36 cellular contexts compared by ENCODE assay signal in genomic region chr14:104471114-104471513, GRCh38.
"Had no signal": no experiment of that assay in that cellular context is flagged by ENCODE, and none has a peak within 500 bp of the region (broad histone marks: within the 10 kb centered on the region; RNA-seq: fewer than 3 reads in every experiment).

No MANE protein-coding gene starts in this region.

- H3K27me3 Mint-ChIP-seq: activated CD4-positive, alpha-beta T cell treated with anti-CD3 and anti-CD28 coated beads, Interleukin-2, amount 10 ng/mL, durations not matched to agents 24 days and 14 days; activated CD8-positive, alpha-beta T cell treated with anti-CD3 and anti-CD28 coated beads for 36 hours; activated naive CD4-positive, alpha-beta T cell treated with anti-CD3 and anti-CD28 coated beads, Interleukin-2, amount 50 U/mL, for 24 hours had no signal

- ATAC-seq: activated CD8-positive, alpha-beta T cell treated with anti-CD3 and anti-CD28 coated beads for 36 hours; activated naive CD8-positive, alpha-beta T cell treated with anti-CD3 and anti-CD28 coated beads, Interleukin-2, amount 50 U/mL, for 24 hours; activated T-cell treated with anti-CD3 and anti-CD28 coated beads, Interleukin-2, amount 50 U/mL, for 4 hours; activated T-cell treated with anti-CD3 and anti-CD28 coated beads, Interleukin-2, amount 50 U/mL, for 72 hours had no signal

- H3K9me3 Mint-ChIP-seq: activated B cell treated with CpG ODN at 0.5 μM for 24 hours; activated CD4-positive, alpha-beta memory T cell treated with anti-CD3 and anti-CD28 coated beads for 36 hours; activated CD4-positive, alpha-beta T cell treated with anti-CD3 and anti-CD28 coated beads, Interleukin-2, amount 10 ng/mL, durations not matched to agents 24 days and 14 days; activated CD8-positive, alpha-beta T cell treated with anti-CD3 and anti-CD28 coated beads for 36 hours; activated naive CD4-positive, alpha-beta T cell treated with anti-CD3 and anti-CD28 coated beads, Interleukin-2, amount 10 ng/mL, durations not matched to agents 7 days and 5 days; activated naive CD4-positive, alpha-beta T cell treated with anti-CD3 and anti-CD28 coated beads, Interleukin-2, amount 50 U/mL, for 24 hours; activated naive CD8-positive, alpha-beta T cell treated with anti-CD3 and anti-CD28 coated beads, Interleukin-2, amount 10 ng/mL, durations not matched to agents 7 days and 5 days; activated naive CD8-positive, alpha-beta T cell treated with anti-CD3 and anti-CD28 coated beads, Interleukin-2, amount 50 U/mL, for 24 hours; activated T-cell treated with anti-CD3 and anti-CD28 coated beads, Interleukin-2, amount 50 U/mL, for 4 hours; activated T-cell treated with anti-CD3 and anti-CD28 coated beads, Interleukin-2, amount 50 U/mL, for 72 hours; activated T-helper 2 cell treated with anti-CD3 and anti-CD28 coated beads, Interferon-gamma antibody, Interleukin-2, Interleukin-4, amounts not matched to agents 10 μg/mL and 5 μg/mL and 100 μg/mL, durations not matched to agents 14 hours and 24 hours and 36 hours; T-helper 1 cell treated with Interleukin-12 subunit alpha and Interleukin-12 subunit beta and Interleukin-4 antibody, amounts not matched to agents 30 μg/mL and 1 μg/mL, for 36 hours; T-helper 2 cell treated with Interferon-gamma antibody and Interleukin-4, amounts not matched to agents 5 μg/mL and 100 μg/mL, for 36 hours had no signal

- H3K27me3 ChIP-seq: ascending aorta, brain microvascular endothelial cell had no signal

- H3K4me1 ChIP-seq: ascending aorta, breast epithelium had no signal

- H3K27ac Mint-ChIP-seq: activated B cell treated with CpG ODN at 0.5 μM for 24 hours; activated CD4-positive, alpha-beta memory T cell treated with anti-CD3 and anti-CD28 coated beads for 36 hours; activated CD4-positive, alpha-beta T cell treated with anti-CD3 and anti-CD28 coated beads, Interleukin-2, amount 10 ng/mL, durations not matched to agents 24 days and 14 days; activated CD8-positive, alpha-beta T cell treated with anti-CD3 and anti-CD28 coated beads for 36 hours; activated naive CD4-positive, alpha-beta T cell treated with anti-CD3 and anti-CD28 coated beads, Interleukin-2, amount 10 ng/mL, durations not matched to agents 7 days and 5 days; activated naive CD4-positive, alpha-beta T cell treated with anti-CD3 and anti-CD28 coated beads, Interleukin-2, amount 50 U/mL, for 24 hours; activated naive CD8-positive, alpha-beta T cell; activated naive CD8-positive, alpha-beta T cell treated with anti-CD3 and anti-CD28 coated beads, Interleukin-2, amount 50 U/mL, for 24 hours; activated T-cell treated with anti-CD3 and anti-CD28 coated beads, Interleukin-2, amount 50 U/mL, for 72 hours; activated T-helper 2 cell treated with anti-CD3 and anti-CD28 coated beads, Interferon-gamma antibody, Interleukin-2, Interleukin-4, amounts not matched to agents 10 μg/mL and 5 μg/mL and 100 μg/mL, durations not matched to agents 14 hours and 24 hours and 36 hours; T-helper 1 cell treated with Interleukin-12 subunit alpha and Interleukin-12 subunit beta and Interleukin-4 antibody, amounts not matched to agents 30 μg/mL and 1 μg/mL, for 36 hours; T-helper 2 cell treated with Interferon-gamma antibody and Interleukin-4, amounts not matched to agents 5 μg/mL and 100 μg/mL, for 36 hours had no signal

- H3K9me3 ChIP-seq: ascending aorta, breast epithelium had no signal

- H3K36me3 Mint-ChIP-seq: activated CD4-positive, alpha-beta memory T cell treated with anti-CD3 and anti-CD28 coated beads for 36 hours; activated naive CD4-positive, alpha-beta T cell treated with anti-CD3 and anti-CD28 coated beads, Interleukin-2, amount 10 ng/mL, durations not matched to agents 7 days and 5 days; activated naive CD4-positive, alpha-beta T cell treated with anti-CD3 and anti-CD28 coated beads, Interleukin-2, amount 50 U/mL, for 24 hours; activated naive CD8-positive, alpha-beta T cell; activated naive CD8-positive, alpha-beta T cell treated with anti-CD3 and anti-CD28 coated beads, Interleukin-2, amount 10 ng/mL, durations not matched to agents 7 days and 5 days had no signal

- H3K4me1 Mint-ChIP-seq: activated B cell treated with CpG ODN at 0.5 μM for 24 hours; activated CD4-positive, alpha-beta T cell treated with anti-CD3 and anti-CD28 coated beads, Interleukin-2, amount 10 ng/mL, durations not matched to agents 24 days and 14 days; activated naive CD4-positive, alpha-beta T cell treated with anti-CD3 and anti-CD28 coated beads, Interleukin-2, amount 10 ng/mL, durations not matched to agents 7 days and 5 days; activated naive CD4-positive, alpha-beta T cell treated with anti-CD3 and anti-CD28 coated beads, Interleukin-2, amount 50 U/mL, for 24 hours; activated naive CD8-positive, alpha-beta T cell treated with anti-CD3 and anti-CD28 coated beads, Interleukin-2, amount 10 ng/mL, durations not matched to agents 7 days and 5 days; activated naive CD8-positive, alpha-beta T cell treated with anti-CD3 and anti-CD28 coated beads, Interleukin-2, amount 50 U/mL, for 24 hours had no signal

- H3K27ac ChIP-seq: ascending aorta, brain microvascular endothelial cell, breast epithelium, VCaP had no signal

- H3K4me3 ChIP-seq: ascending aorta, breast epithelium had no signal

- H3K4me3 Mint-ChIP-seq: activated B cell treated with CpG ODN at 0.5 μM for 24 hours; activated CD4-positive, alpha-beta memory T cell treated with anti-CD3 and anti-CD28 coated beads for 36 hours; activated CD4-positive, alpha-beta T cell treated with anti-CD3 and anti-CD28 coated beads, Interleukin-2, amount 10 ng/mL, durations not matched to agents 24 days and 14 days; activated CD8-positive, alpha-beta T cell treated with anti-CD3 and anti-CD28 coated beads for 36 hours; activated naive CD4-positive, alpha-beta T cell treated with anti-CD3 and anti-CD28 coated beads, Interleukin-2, amount 10 ng/mL, durations not matched to agents 7 days and 5 days; activated naive CD4-positive, alpha-beta T cell treated with anti-CD3 and anti-CD28 coated beads, Interleukin-2, amount 50 U/mL, for 24 hours; activated naive CD8-positive, alpha-beta T cell; activated naive CD8-positive, alpha-beta T cell treated with anti-CD3 and anti-CD28 coated beads, Interleukin-2, amount 10 ng/mL, durations not matched to agents 7 days and 5 days; activated naive CD8-positive, alpha-beta T cell treated with anti-CD3 and anti-CD28 coated beads, Interleukin-2, amount 50 U/mL, for 24 hours; activated T-cell treated with anti-CD3 and anti-CD28 coated beads, Interleukin-2, amount 50 U/mL, for 4 hours; activated T-cell treated with anti-CD3 and anti-CD28 coated beads, Interleukin-2, amount 50 U/mL, for 72 hours; T-helper 1 cell treated with Interleukin-12 subunit alpha and Interleukin-12 subunit beta and Interleukin-4 antibody, amounts not matched to agents 30 μg/mL and 1 μg/mL, for 36 hours; T-helper 2 cell treated with Interferon-gamma antibody and Interleukin-4, amounts not matched to agents 5 μg/mL and 100 μg/mL, for 36 hours had no signal

- H3K36me3 ChIP-seq: ascending aorta, brain microvascular endothelial cell, breast epithelium had no signal

- FAIRE-seq: TTC549 had no signal

- DNase-seq: activated B cell treated with CpG ODN at 0.5 μM for 24 hours; activated CD4-positive, alpha-beta memory T cell treated with anti-CD3 and anti-CD28 coated beads for 36 hours; activated CD4-positive, alpha-beta T cell treated with anti-CD3 and anti-CD28 coated beads for 4 hours; activated CD4-positive, alpha-beta T cell treated with anti-CD3 and anti-CD28 coated beads, Interleukin-2, amount 10 ng/mL, durations not matched to agents 24 days and 14 days; activated CD4-positive, alpha-beta T cell treated with anti-CD3 and anti-CD28 coated beads, Interleukin-2, amount 50 U/mL, for 1 hour; activated CD4-positive, alpha-beta T cell treated with anti-CD3 and anti-CD28 coated beads, Interleukin-2, amount 50 U/mL, for 4 hours; activated CD4-positive, CD25-positive, alpha-beta regulatory T cell treated with anti-CD3 and anti-CD28 coated beads, Interleukin-2, amount 50 U/mL, for 72 hours; activated CD8-positive, alpha-beta memory T cell treated with anti-CD3 and anti-CD28 coated beads, Interleukin-2, amount 50 U/mL, for 4 hours; activated CD8-positive, alpha-beta T cell treated with anti-CD3 and anti-CD28 coated beads for 36 hours; activated effector memory CD4-positive, alpha-beta T cell treated with Interleukin-2 at 50 U/mL for 16 hours; activated gamma-delta T cell; activated naive CD4-positive, alpha-beta T cell treated with anti-CD3 and anti-CD28 coated beads, Interleukin-2, amount 10 ng/mL, durations not matched to agents 7 days and 5 days; activated naive CD4-positive, alpha-beta T cell treated with Interleukin-2 at 50 U/mL for 16 hours; activated naive CD8-positive, alpha-beta T cell treated with anti-CD3 and anti-CD28 coated beads, Interleukin-2, amount 10 ng/mL, durations not matched to agents 7 days and 5 days; activated naive CD8-positive, alpha-beta T cell treated with anti-CD3 and anti-CD28 coated beads, Interleukin-2, amount 50 U/mL, for 24 hours; activated T-cell treated with anti-CD3 and anti-CD28 coated beads for 4 hours; activated T-cell treated with anti-CD3 and anti-CD28 coated beads, Interleukin-2, amount 50 U/mL, for 1 hour; activated T-cell treated with anti-CD3 and anti-CD28 coated beads, Interleukin-2, amount 50 U/mL, for 4 hours; activated T-cell treated with anti-CD3 and anti-CD28 coated beads, Interleukin-2, amount 50 U/mL, for 72 hours; amygdala; anterior cingulate cortex; brain microvascular endothelial cell; central memory CD4-positive, alpha-beta T cell; SW 1271; T-helper 1 cell; T-helper 2 cell; T-helper 9 cell had no signal
